In genomic region chr22:21045585-21046294, GRCh38 we compare ENCODE assay signal across 8 cellular contexts. TPM values are rescaled to one million over a fixed set of nuclear protein-coding genes. Genes with fewer than 3 reads are reported as not detected.
DNase-seq lines count a peak whose midpoint lies in the region; FAIRE-seq and TF ChIP-seq lines count a peak whose summit lies in the region.

TSS of gene LRRC74B (plus strand) at chr22:21045946. CDS start at chr22:21045987, 41 bp downstream.

- H3K9me3 Mint-ChIP-seq in HFFc6 = no peaks in the 10 kb centered on the region
- H3K9me3 Mint-ChIP-seq in T-helper 2 cell treated with Interferon-gamma antibody and Interleukin-4, amounts not matched to agents 5 μg/mL and 100 μg/mL, for 36 hours = no peaks in the 10 kb centered on the region

- DNase-seq in DMS79 treated with DMSO at 0.1 percent for 48 hours (lab: John Stamatoyannopoulos, UW) (peak; percentile 62), HFFc6 (peak; percentile 89), NCI-H146 treated with DMSO at 0.1 percent for 48 hours (lab: John Stamatoyannopoulos, UW; ENCODE audit: unreplicated experiment) (peak; percentile 80), astrocyte of the cerebellum (ENCODE audit: low read depth) (peak; percentile 79), hepatic stellate cell (ENCODE audit: low spot score) (peak; percentile 99), pulmonary artery endothelial cell (ENCODE audit: low read depth, low spot score) (peak; percentile 57), urothelium cell line (ENCODE audit: low spot score) (peak; percentile 99)
- peak; percentile 66 for DNase-seq in T-helper 2 cell treated with Interferon-gamma antibody and Interleukin-4, amounts not matched to agents 5 μg/mL and 100 μg/mL, for 36 hours (ENCODE audit: low spot score)

- peak within 1 kb of the TSS; percentile 48 for H3K4me3 ChIP-seq in astrocyte of the cerebellum (ENCODE audit: low read depth, low read length)

- peak within 1 kb of the TSS; percentile 90 for H3K4me3 Mint-ChIP-seq in HFFc6
- H3K4me3 Mint-ChIP-seq in T-helper 2 cell treated with Interferon-gamma antibody and Interleukin-4, amounts not matched to agents 5 μg/mL and 100 μg/mL, for 36 hours = peak within 1 kb of the TSS; percentile 39

- H3K36me3 Mint-ChIP-seq in HFFc6 (ENCODE audit: low read depth) = no peaks in the 10 kb centered on the region
- H3K36me3 Mint-ChIP-seq in T-helper 2 cell treated with Interferon-gamma antibody and Interleukin-4, amounts not matched to agents 5 μg/mL and 100 μg/mL, for 36 hours (ENCODE audit: low read depth) = no peaks in the 10 kb centered on the region

- in situ Hi-C loops in astrocyte of the cerebellum (cut with HindIII; ENCODE audit: low sequenced_read_pairs) = no loop called here

- peaks cover 47% of the 10 kb centered on the region for H3K4me1 Mint-ChIP-seq in HFFc6 (ENCODE audit: low read depth)
- H3K4me1 Mint-ChIP-seq in T-helper 2 cell treated with Interferon-gamma antibody and Interleukin-4, amounts not matched to agents 5 μg/mL and 100 μg/mL, for 36 hours (ENCODE audit: low read depth) = peaks cover 14% of the 10 kb centered on the region

- TF ChIP-seq CTCF in HFFc6 (IDR thresholded peaks at IDR 0.05) (no peak), astrocyte of the cerebellum (IDR thresholded peaks at IDR 0.05; ENCODE audit: low read depth, low read length, missing control alignments) (no peak)

- FAIRE-seq in urothelium cell line (lab: Jason Lieb, UNC) = peak; percentile 100

- peak within 1 kb of the TSS; percentile 99 for H3K27ac Mint-ChIP-seq in HFFc6
- peak within 1 kb of the TSS; percentile 60 for H3K27ac Mint-ChIP-seq in T-helper 2 cell treated with Interferon-gamma antibody and Interleukin-4, amounts not matched to agents 5 μg/mL and 100 μg/mL, for 36 hours

- H3K27me3 Mint-ChIP-seq in HFFc6 (ENCODE audit: insufficient read depth) = peaks cover 5% of the 10 kb centered on the region; the same call in 1 of the 2 replicates
- H3K27me3 Mint-ChIP-seq in T-helper 2 cell treated with Interferon-gamma antibody and Interleukin-4, amounts not matched to agents 5 μg/mL and 100 μg/mL, for 36 hours (ENCODE audit: low read depth) = peaks cover 23% of the 10 kb centered on the region

RNA-seq across cellular contexts. Expression of gene LRRC74B, which starts in this region (rescaled TPM):
- total RNA-seq in HFFc6 (2021; fragmentation: NEBNext Ultra II Directional; extraction: Animal tissue kit (Norgen Biotek cat#: 25700)) = not detected
- total RNA-seq in pulmonary artery endothelial cell = not detected in 2 replicates

Comparison
In these comparisons a context has a peak if more than half of its experiments do, and no peak if none do; other contexts are left out.
1. Peak in every context shown above with its lines: DNase-seq and H3K4me3 ChIP-seq.
2. Peak in DNase-seq in HFFc6; RNA of the gene not detected or under 1 TPM.
3. Peak in DNase-seq in pulmonary artery endothelial cell; RNA of the gene not detected or under 1 TPM.